ENCODE assay signal across 8 cellular contexts in genomic region chr20:19976595-19977372, GRCh38. TPM values are rescaled to one million over a fixed set of nuclear protein-coding genes. Genes with fewer than 3 reads are reported as not detected.
A peak's percentile ranks its signal among the peaks of the same experiment; 100 is the strongest.
DNase-seq lines count a peak whose midpoint lies in the region; ATAC-seq, FAIRE-seq and TF ChIP-seq lines count a peak whose summit lies in the region.

No MANE protein-coding gene starts in this region.

- no peak for TF ChIP-seq CTCF in HFFc6 (IDR thresholded peaks at IDR 0.05)
- no peak for TF ChIP-seq CTCF in GM12878 (IDR thresholded peaks at IDR 0.05 in 2 of 3, conservative IDR thresholded peaks at IDR 0.05 in 1 of 3; ENCODE audit: control insufficient read depth in 2 of 3, extremely low read depth in 1 of 3, insufficient read depth in 1 of 3, low read depth in 3 of 3, low read length in 3 of 3)

- DNase-seq in HFFc6 (peak; percentile 71), GM12878 (ENCODE audit: low read depth, low spot score) (no peak), iris pigment epithelial cell (ENCODE audit: low read depth) (peak; percentile 91), stromal cell of bone marrow (ENCODE audit: low read depth) (peak; percentile 61), NCI-H1092 treated with DMSO at 0.1 percent for 48 hours (lab: John Stamatoyannopoulos, UW) (no peak)
- no peak for DNase-seq in activated CD8-positive, alpha-beta T cell treated with anti-CD3 and anti-CD28 coated beads, Interleukin-2, amount 10 ng/mL, durations not matched to agents 7 days and 5 days
- no peak for DNase-seq in NK-92 treated with Interleukin-12 subunit alpha and Interleukin-12 subunit beta, amount 100 ng/mL, for 24 hours (lab: John Stamatoyannopoulos, UW)

- peaks cover 58% of the 10 kb centered on the region for H3K36me3 Mint-ChIP-seq in HFFc6 (ENCODE audit: low read depth)
- H3K36me3 Mint-ChIP-seq in activated CD8-positive, alpha-beta T cell treated with anti-CD3 and anti-CD28 coated beads, Interleukin-2, amount 10 ng/mL, durations not matched to agents 7 days and 5 days (ENCODE audit: low read depth): no peaks in the 10 kb centered on the region

- intact Hi-C loops in GM12878 (cut with micrococcal nuclease; ENCODE audit: unreplicated experiment): no loop called here

- in situ Hi-C loops in GM12878 (cut with MboI): no loop called here

- H3K27me3 Mint-ChIP-seq in HFFc6 (ENCODE audit: insufficient read depth): peaks cover 3% of the 10 kb centered on the region
- no peaks in the 10 kb centered on the region for H3K27me3 Mint-ChIP-seq in activated CD8-positive, alpha-beta T cell treated with anti-CD3 and anti-CD28 coated beads, Interleukin-2, amount 10 ng/mL, durations not matched to agents 7 days and 5 days (ENCODE audit: low read depth)

- no peaks in the 10 kb centered on the region for H3K36me3 ChIP-seq in GM12878 (ENCODE audit: control insufficient read depth in 2 of 2, insufficient read depth in 2 of 2, low read length in 1 of 2)

- TF ChIP-seq POLR2A in GM12878 (IDR thresholded peaks at IDR 0.05; ENCODE audit: low read depth, low read length): no peak

- H3K9ac ChIP-seq in GM12878 (ENCODE audit: control insufficient read depth, insufficient read depth, low read length): no peak overlapping the region

- no peak for TF ChIP-seq EP300 in GM12878 (IDR thresholded peaks at IDR 0.05; ENCODE audit: borderline replicate concordance in 1 of 2, control insufficient read depth in 1 of 2, low read depth in 2 of 2, low read length in 2 of 2)

- peak overlapping the region; percentile 90 for H3K4me3 Mint-ChIP-seq in HFFc6
- H3K4me3 Mint-ChIP-seq in activated CD8-positive, alpha-beta T cell treated with anti-CD3 and anti-CD28 coated beads, Interleukin-2, amount 10 ng/mL, durations not matched to agents 7 days and 5 days: no peak overlapping the region

- ATAC-seq in GM12878 (0 out of 3 replicates have a peak, but pooled peaks have one; percentile 21), HG03457 (IDR thresholded peaks at IDR 0.05; ENCODE audit: unreplicated experiment) (no peak)
- no peak for ATAC-seq in activated CD8-positive, alpha-beta T cell treated with anti-CD3 and anti-CD28 coated beads, Interleukin-2, amount 10 ng/mL, durations not matched to agents 7 days and 5 days

- H3K4me2 ChIP-seq in GM12878 (ENCODE audit: control insufficient read depth, insufficient read depth): no peak overlapping the region

- CTCF ChIA-PET in GM12878 (lab: Yijun Ruan, JAX): interaction anchor here (0.5 to 1.7 kb wide), 6 partner anchors 8 to 74 kb away, joined by 3 to 6 read pairs (median 3); no protein-coding TSS in a partner anchor
- CTCF ChIA-PET in activated CD8-positive, alpha-beta T cell treated with anti-CD3 and anti-CD28 coated beads, Interleukin-2, amount 10 ng/mL, durations not matched to agents 7 days and 5 days (lab: Charles Lee): no interaction called here

- H3K27ac Mint-ChIP-seq in HFFc6: peak overlapping the region; percentile 88
- H3K27ac Mint-ChIP-seq in activated CD8-positive, alpha-beta T cell treated with anti-CD3 and anti-CD28 coated beads, Interleukin-2, amount 10 ng/mL, durations not matched to agents 7 days and 5 days: no peak overlapping the region

- no peaks in the 10 kb centered on the region; a peak in 1 of 4 replicates for H3K27me3 ChIP-seq in GM12878 (replicated peaks in 1 of 2; ENCODE audit: control insufficient read depth in 2 of 2, insufficient read depth in 2 of 2, low read length in 1 of 2)

- POLR2A ChIA-PET in GM12878 (lab: Charles Lee): interaction anchor here (0.6 to 1.5 kb wide), 5 partner anchors 9 to 34 kb away, joined by 3 to 4 read pairs (median 3); no protein-coding TSS in a partner anchor
- POLR2A ChIA-PET in activated CD8-positive, alpha-beta T cell treated with anti-CD3 and anti-CD28 coated beads, Interleukin-2, amount 10 ng/mL, durations not matched to agents 7 days and 5 days (lab: Charles Lee): no interaction called here

- RAD21 ChIA-PET in GM12878 (lab: Charles Lee; ENCODE audit: unreplicated experiment): interaction anchor here (1.0 to 1.3 kb wide), 2 partner anchors 15 to 42 kb away, joined by 3 to 4 read pairs; no protein-coding TSS in a partner anchor

- H3K9me3 ChIP-seq in GM12878 (replicated peaks; ENCODE audit: control insufficient read depth, insufficient read depth, low read length): no peaks in the 10 kb centered on the region

- H3K27ac ChIP-seq in GM12878 (ENCODE audit: control insufficient read depth, insufficient read depth): no peak overlapping the region

- no peaks in the 10 kb centered on the region for H3K9me3 Mint-ChIP-seq in HFFc6
- no peaks in the 10 kb centered on the region for H3K9me3 Mint-ChIP-seq in activated CD8-positive, alpha-beta T cell treated with anti-CD3 and anti-CD28 coated beads, Interleukin-2, amount 10 ng/mL, durations not matched to agents 7 days and 5 days (ENCODE audit: insufficient read depth)

- no peak for TF ChIP-seq RAD21 in GM12878 (IDR thresholded peaks at IDR 0.05; ENCODE audit: insufficient read depth, low read depth, low read length)

- H3K4me1 Mint-ChIP-seq in HFFc6 (ENCODE audit: low read depth): peaks cover 72% of the 10 kb centered on the region
- H3K4me1 Mint-ChIP-seq in activated CD8-positive, alpha-beta T cell treated with anti-CD3 and anti-CD28 coated beads, Interleukin-2, amount 10 ng/mL, durations not matched to agents 7 days and 5 days (ENCODE audit: low read depth): peaks cover 2% of the 10 kb centered on the region

- no peaks in the 10 kb centered on the region for H3K4me1 ChIP-seq in GM12878 (ENCODE audit: control insufficient read depth, insufficient read depth, low read length)

- no peak for FAIRE-seq in GM12878 (lab: Jason Lieb, UNC)

- SMC1A ChIA-PET in GM12878 (lab: Charles Lee; ENCODE audit: uncharacterized antibody, unreplicated experiment): interaction anchor here (0.8 to 2.1 kb wide), 13 partner anchors 9 to 194 kb away, joined by 3 to 8 read pairs (median 5); no protein-coding TSS in a partner anchor

- H3K4me3 ChIP-seq in GM12878: no peak overlapping the region

- WGBS in GM12878 (ENCODE audit: insufficient coverage, insufficient replicate concordance, low lambda C conversion rate, missing lambda C conversion rate): 28% methylated on average over 8 of the region's 8 CpGs

- BruUV-seq in GM12878 (replicated peaks; lab: Mats Ljungman, UMichigan): no TSS peak

- H4K20me1 ChIP-seq in GM12878 (ENCODE audit: control insufficient read depth, insufficient read depth): no peaks in the 10 kb centered on the region

- H3K79me2 ChIP-seq in GM12878 (ENCODE audit: control insufficient read depth, insufficient read depth, low read length): no peaks in the 10 kb centered on the region

- H2AFZ ChIP-seq in GM12878 (ENCODE audit: control insufficient read depth, low read depth, low read length): no peak overlapping the region

TF ChIP-seq in GM12878, 131 proteins besides CTCF, POLR2A, EP300 and RAD21:
- TF ChIP-seq RUNX3 (IDR thresholded peaks at IDR 0.05; ENCODE audit: low read length): peak; percentile 35; the same call in 1 of the 2 replicates
- TF ChIP-seq NFIC (IDR thresholded peaks at IDR 0.05; ENCODE audit: low read depth, low read length): peak; percentile 18; the same call in 1 of the 2 replicates
- TF ChIP-seq SMARCA5 (IDR thresholded peaks at IDR 0.05): no peak
TF ChIP-seq in GM12878: peak in this region for 2.

RNA-seq across cellular contexts. Expression of gene NAA20, which starts 40.4 kb away (rescaled TPM):
- 100 to 1,000 TPM in 1 of 6 experiments, 10 to 100 TPM in 5; 87.3 to 108 (median 93.2) TPM for total RNA-seq in HFFc6 (2021; fragmentation: NEBNext Ultra II Directional; extraction: Animal tissue kit (Norgen Biotek cat#: 25700))
- 26.0 and 27.1 TPM in 2 replicates for total RNA-seq in GM12878 (2013; cell fraction: nucleolus; rRNA removed)
- total RNA-seq in GM12878 (2014; rRNA removed): 48.3 and 52.5 TPM in 2 replicates
- 74.9 and 79.2 TPM in 2 replicates for total RNA-seq in GM12878 (2014; rRNA removed; fragmentation: Illumina TruSeq; extraction: Trizol)
- 61.5 and 65.1 TPM in 2 replicates for total RNA-seq in GM12878 (2021)
- polyA plus RNA-seq in GM12878 (2011; ENCODE audit: low read depth): 36.0 TPM
- 98.6 and 140 TPM in 2 replicates for polyA plus RNA-seq in GM12878 (2011; rRNA removed)
- polyA plus RNA-seq in GM12878 (2011; cell fraction: cytosol; rRNA removed): 40.0 and 47.2 TPM in 2 replicates
- 23.9 and 30.0 TPM in 2 replicates for polyA plus RNA-seq in GM12878 (2011; cell fraction: nucleus; rRNA removed)
- 51.1 and 57.3 TPM in 2 replicates for polyA plus RNA-seq in GM12878 (2012)
- 69.4 and 74.2 TPM in 2 replicates for polyA plus RNA-seq in GM12878 (2014; fragmentation: Illumina TruSeq; extraction: Trizol)
- 100 to 1,000 TPM; 309 to 366 TPM for polyA plus RNA-seq in GM12878 (2014; fragmentation: Nextera tagmentation; extraction: Ambion mirVana)
- polyA plus RNA-seq in GM12878 (2014; rRNA removed): 71.8 and 79.6 TPM in 2 replicates
- polyA plus RNA-seq in GM12878 (2016; fragmentation: Nextera tagmentation; extraction: Ambion mirVana): 100 to 1,000 TPM; 176 to 178 TPM
- 27.2 and 28.9 TPM in 2 replicates for polyA minus RNA-seq in GM12878 (2011; rRNA and poly(A)+ RNA removed)
- polyA minus RNA-seq in GM12878 (2011; cell fraction: cytosol; rRNA and poly(A)+ RNA removed): 12.7 and 14.3 TPM in 2 replicates
- 23.5 and 42.3 TPM in 2 replicates for polyA minus RNA-seq in GM12878 (2011; cell fraction: nucleus; rRNA and poly(A)+ RNA removed)
- 10 to 100 TPM; 55.8 to 59.1 TPM for total RNA-seq in activated CD8-positive, alpha-beta T cell treated with anti-CD3 and anti-CD28 coated beads, Interleukin-2, amount 10 ng/mL, durations not matched to agents 7 days and 5 days

Comparison
In these comparisons a context has a peak if more than half of its experiments do, and no peak if none do; other contexts are left out.
1. DNase-seq: peak in HFFc6 (single experiment), iris pigment epithelial cell (single experiment) and stromal cell of bone marrow (single experiment); none in GM12878 (single experiment), NCI-H1092 treated with DMSO at 0.1 percent for 48 hours (single experiment), activated CD8-positive, alpha-beta T cell treated with anti-CD3 and anti-CD28 coated beads, Interleukin-2, amount 10 ng/mL, durations not matched to agents 7 days and 5 days (single experiment) and NK-92 treated with Interleukin-12 subunit alpha and Interleukin-12 subunit beta, amount 100 ng/mL, for 24 hours (single experiment).